Comparison of ENCODE assay signal across 1 cellular context in the genomic region with DNA sequence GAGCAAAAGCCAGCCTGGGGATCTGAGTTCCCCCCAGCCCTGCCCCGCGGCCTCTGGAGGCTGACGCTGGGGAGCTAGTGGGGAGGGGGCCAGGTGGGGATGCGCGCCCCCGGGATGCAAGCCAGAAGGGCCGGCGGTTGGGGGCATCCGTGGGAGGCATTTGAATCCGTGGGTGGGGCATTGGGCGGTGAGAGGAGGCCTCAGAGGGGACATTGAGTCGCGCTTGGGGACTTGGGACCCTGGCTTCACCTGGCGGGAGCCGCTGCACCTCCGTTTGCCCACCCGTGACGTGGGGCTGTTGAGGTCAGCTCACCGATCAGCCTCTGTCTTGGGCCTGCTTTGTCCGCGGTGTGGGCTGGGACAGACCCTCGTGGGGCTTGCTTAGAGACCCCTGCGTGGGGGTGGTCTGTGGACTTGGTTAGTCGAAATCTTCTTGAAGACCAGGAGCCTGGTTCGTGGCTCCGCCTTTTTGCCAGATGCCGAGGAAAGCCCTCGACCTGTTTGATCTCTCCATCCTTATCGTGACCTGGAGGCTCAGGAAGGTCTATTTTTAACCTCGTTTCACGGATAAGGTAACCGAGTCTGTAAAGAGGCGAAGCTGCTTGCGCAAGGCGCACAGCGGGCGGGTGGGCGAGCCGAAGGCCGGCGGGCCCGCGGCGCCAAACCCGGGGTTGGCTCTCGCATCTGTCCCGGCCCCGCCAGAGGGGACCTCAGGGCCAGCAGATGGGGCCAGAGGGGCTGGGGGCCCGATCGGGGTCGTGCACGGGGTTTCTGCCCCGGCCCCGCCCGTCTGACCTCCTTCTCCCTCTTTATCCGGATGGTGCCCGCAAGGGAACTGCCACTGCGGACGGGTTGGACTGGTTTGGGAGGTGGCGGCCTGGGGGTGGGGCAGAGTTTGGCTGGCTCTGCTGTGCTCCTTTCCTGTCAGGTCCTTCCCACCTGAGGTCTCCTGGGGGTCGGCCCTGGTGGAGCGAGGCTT.
TF ChIP-seq lines count a peak whose summit lies in the region.

No MANE protein-coding gene starts in this region.

TF ChIP-seq in GM23338, 12 proteins besides CTCF, POLR2A, EP300 and RAD21 (continued from another document):
- TF ChIP-seq, protein P1, sequence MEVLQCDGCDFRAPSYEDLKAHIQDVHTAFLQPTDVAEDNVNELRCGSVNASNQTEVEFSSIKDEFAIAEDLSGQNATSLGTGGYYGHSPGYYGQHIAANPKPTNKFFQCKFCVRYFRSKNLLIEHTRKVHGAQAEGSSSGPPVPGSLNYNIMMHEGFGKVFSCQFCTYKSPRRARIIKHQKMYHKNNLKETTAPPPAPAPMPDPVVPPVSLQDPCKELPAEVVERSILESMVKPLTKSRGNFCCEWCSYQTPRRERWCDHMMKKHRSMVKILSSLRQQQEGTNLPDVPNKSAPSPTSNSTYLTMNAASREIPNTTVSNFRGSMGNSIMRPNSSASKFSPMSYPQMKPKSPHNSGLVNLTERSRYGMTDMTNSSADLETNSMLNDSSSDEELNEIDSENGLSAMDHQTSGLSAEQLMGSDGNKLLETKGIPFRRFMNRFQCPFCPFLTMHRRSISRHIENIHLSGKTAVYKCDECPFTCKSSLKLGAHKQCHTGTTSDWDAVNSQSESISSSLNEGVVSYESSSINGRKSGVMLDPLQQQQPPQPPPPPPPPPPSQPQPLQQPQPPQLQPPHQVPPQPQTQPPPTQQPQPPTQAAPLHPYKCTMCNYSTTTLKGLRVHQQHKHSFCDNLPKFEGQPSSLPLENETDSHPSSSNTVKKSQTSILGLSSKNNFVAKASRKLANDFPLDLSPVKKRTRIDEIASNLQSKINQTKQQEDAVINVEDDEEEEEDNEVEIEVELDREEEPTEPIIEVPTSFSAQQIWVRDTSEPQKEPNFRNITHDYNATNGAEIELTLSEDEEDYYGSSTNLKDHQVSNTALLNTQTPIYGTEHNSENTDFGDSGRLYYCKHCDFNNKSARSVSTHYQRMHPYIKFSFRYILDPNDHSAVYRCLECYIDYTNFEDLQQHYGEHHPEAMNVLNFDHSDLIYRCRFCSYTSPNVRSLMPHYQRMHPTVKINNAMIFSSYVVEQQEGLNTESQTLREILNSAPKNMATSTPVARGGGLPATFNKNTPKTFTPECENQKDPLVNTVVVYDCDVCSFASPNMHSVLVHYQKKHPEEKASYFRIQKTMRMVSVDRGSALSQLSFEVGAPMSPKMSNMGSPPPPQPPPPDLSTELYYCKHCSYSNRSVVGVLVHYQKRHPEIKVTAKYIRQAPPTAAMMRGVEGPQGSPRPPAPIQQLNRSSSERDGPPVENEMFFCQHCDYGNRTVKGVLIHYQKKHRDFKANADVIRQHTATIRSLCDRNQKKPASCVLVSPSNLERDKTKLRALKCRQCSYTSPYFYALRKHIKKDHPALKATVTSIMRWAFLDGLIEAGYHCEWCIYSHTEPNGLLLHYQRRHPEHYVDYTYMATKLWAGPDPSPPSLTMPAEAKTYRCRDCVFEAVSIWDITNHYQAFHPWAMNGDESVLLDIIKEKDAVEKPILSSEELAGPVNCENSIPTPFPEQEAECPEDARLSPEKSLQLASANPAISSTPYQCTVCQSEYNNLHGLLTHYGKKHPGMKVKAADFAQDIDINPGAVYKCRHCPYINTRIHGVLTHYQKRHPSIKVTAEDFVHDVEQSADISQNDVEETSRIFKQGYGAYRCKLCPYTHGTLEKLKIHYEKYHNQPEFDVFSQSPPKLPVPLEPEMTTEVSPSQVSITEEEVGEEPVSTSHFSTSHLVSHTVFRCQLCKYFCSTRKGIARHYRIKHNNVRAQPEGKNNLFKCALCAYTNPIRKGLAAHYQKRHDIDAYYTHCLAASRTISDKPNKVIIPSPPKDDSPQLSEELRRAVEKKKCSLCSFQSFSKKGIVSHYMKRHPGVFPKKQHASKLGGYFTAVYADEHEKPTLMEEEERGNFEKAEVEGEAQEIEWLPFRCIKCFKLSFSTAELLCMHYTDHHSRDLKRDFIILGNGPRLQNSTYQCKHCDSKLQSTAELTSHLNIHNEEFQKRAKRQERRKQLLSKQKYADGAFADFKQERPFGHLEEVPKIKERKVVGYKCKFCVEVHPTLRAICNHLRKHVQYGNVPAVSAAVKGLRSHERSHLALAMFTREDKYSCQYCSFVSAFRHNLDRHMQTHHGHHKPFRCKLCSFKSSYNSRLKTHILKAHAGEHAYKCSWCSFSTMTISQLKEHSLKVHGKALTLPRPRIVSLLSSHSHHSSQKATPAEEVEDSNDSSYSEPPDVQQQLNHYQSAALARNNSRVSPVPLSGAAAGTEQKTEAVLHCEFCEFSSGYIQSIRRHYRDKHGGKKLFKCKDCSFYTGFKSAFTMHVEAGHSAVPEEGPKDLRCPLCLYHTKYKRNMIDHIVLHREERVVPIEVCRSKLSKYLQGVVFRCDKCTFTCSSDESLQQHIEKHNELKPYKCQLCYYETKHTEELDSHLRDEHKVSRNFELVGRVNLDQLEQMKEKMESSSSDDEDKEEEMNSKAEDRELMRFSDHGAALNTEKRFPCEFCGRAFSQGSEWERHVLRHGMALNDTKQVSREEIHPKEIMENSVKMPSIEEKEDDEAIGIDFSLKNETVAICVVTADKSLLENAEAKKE (CRISPR knock-in tag; IDR thresholded peaks at IDR 0.05), result no peak
TF ChIP-seq in GM23338: peak in this region for 1.
